Comparison of ENCODE assay signal across 19 cellular contexts in the genomic region with DNA sequence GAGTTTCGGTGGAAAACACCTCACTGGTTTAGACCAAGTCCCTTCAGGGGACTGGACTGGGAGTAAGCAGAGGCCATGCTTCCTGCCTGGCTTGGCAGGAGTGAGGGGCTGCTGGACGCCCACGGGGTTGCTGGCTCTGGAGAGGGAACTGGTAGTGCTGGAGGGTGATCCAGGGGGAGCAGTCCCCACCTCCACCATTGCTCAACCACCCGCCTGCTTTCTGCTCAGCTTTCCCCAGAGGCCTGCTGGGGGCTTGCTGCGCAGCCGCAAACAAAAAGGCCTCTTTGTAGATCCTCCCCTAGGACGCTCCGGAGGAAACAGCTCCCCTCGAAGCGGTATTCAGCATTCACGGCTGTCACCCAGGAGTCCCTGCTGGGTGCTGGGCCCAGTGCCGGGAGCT. TPM values are rescaled to one million over a fixed set of nuclear protein-coding genes. Genes with fewer than 3 reads are reported as not detected.
DNase-seq lines count a peak whose midpoint lies in the region; ATAC-seq, FAIRE-seq and TF ChIP-seq lines count a peak whose summit lies in the region.
"Had no signal": no experiment of that assay in that cellular context is flagged by ENCODE, and none has a peak within 500 bp of the region (broad histone marks: within the 10 kb centered on the region; RNA-seq: fewer than 3 reads in every experiment).

No MANE protein-coding gene starts in this region.

- WGBS in HepG2 (ENCODE audit: low lambda C conversion rate): 67% methylated on average over 3 of the region's 12 CpGs
- WGBS in right lobe of liver (ENCODE audit: insufficient coverage, low coverage, low lambda C conversion rate, missing lambda C conversion rate): 43% methylated on average over 5 of the region's 12 CpGs
- WGBS in hepatocyte (ENCODE audit: low lambda C conversion rate, missing lambda C conversion rate): 47% methylated on average over 12 of the region's 12 CpGs
- WGBS in adrenal gland, 4 donors: 76 to 90% (median 80%) methylated on average over 5 to 12 of the region's 12 CpGs
- 76 to 79% methylated on average over 10 to 11 of the region's 12 CpGs for WGBS in esophagus squamous epithelium, 2 donors

- DNase-seq in HepG2 (ENCODE audit: low spot score): no peak
- no peak for DNase-seq in right lobe of liver
- DNase-seq in NT2/D1 (ENCODE audit: low read depth, low spot score): peak; percentile 32
- DNase-seq in hepatocyte (ENCODE audit: low spot score): peak; percentile 23
- no peak for DNase-seq in type B pancreatic cell (ENCODE audit: extremely low spot score, unreplicated experiment)
- no peak for DNase-seq in adrenal gland
- DNase-seq in esophagus squamous epithelium (lab: John Stamatoyannopoulos, UW): no peak
- no peak for DNase-seq in caudate nucleus (lab: John Stamatoyannopoulos, UW)
- DNase-seq: central memory CD4-positive, alpha-beta T cell; COR-L47; effector CD8-positive, alpha-beta T cell; left colon; NCI-H187; NCI-H446; SHP77 treated with DMSO at 0.1 percent for 48 hours; stimulated activated CD4-positive, alpha-beta T cell treated with anti-CD3 and anti-CD28 coated beads, Interleukin-4, amount 100 ng/mL, for 4 hours; stimulated activated CD8-positive, alpha-beta memory T cell treated with anti-CD3 and anti-CD28 coated beads, Interleukin-4, amount 100 ng/mL, for 48 hours; substantia nigra had no signal

- H3K9me3 Mint-ChIP-seq in type B pancreatic cell: no peaks in the 10 kb centered on the region
- H3K9me3 Mint-ChIP-seq: T-helper 2 cell treated with Interferon-gamma antibody and Interleukin-4, amounts not matched to agents 5 μg/mL and 100 μg/mL, for 36 hours had no signal

- H3K4me1 Mint-ChIP-seq in type B pancreatic cell (ENCODE audit: unreplicated experiment): no peaks in the 10 kb centered on the region

- H2AFZ ChIP-seq in HepG2 (ENCODE audit: low read length) (no peak overlapping the region), hepatocyte (no peak overlapping the region)

- H3K4me2 ChIP-seq in HepG2 (ENCODE audit: low read depth, low read length): no peak overlapping the region
- H3K4me2 ChIP-seq in hepatocyte: peak overlapping the region; percentile 49

- no peaks in the 10 kb centered on the region for H3K27me3 Mint-ChIP-seq in type B pancreatic cell

- CTCF ChIA-PET in HepG2 (lab: Yijun Ruan, JAX; ENCODE audit: low intra/inter-chr PET ratio, low total read pairs): no interaction called here

- no peak overlapping the region for H3K4me3 ChIP-seq in HepG2 (replicated peaks in 1 of 3; ENCODE audit: insufficient read depth in 1 of 3, low read depth in 2 of 3, low read length in 3 of 3)
- no peak overlapping the region for H3K4me3 ChIP-seq in right lobe of liver
- H3K4me3 ChIP-seq in NT2/D1 (ENCODE audit: insufficient read length, low read depth): peak overlapping the region; percentile 17
- no peak overlapping the region for H3K4me3 ChIP-seq in hepatocyte
- H3K4me3 ChIP-seq in adrenal gland: no peak overlapping the region
- no peak overlapping the region for H3K4me3 ChIP-seq in esophagus squamous epithelium

- TF ChIP-seq CTCF in HepG2 (CRISPR knock-in tag; IDR thresholded peaks at IDR 0.05) (no peak), right lobe of liver (IDR thresholded peaks at IDR 0.05) (no peak), hepatocyte (IDR thresholded peaks at IDR 0.05; ENCODE audit: poor library complexity) (no peak), type B pancreatic cell (conservative IDR thresholded peaks at IDR 0.05) (peak; percentile 26), adrenal gland (IDR thresholded peaks at IDR 0.05) (no peak), esophagus squamous epithelium (IDR thresholded peaks at IDR 0.05) (no peak)

- TF ChIP-seq EP300 in HepG2 (IDR thresholded peaks at IDR 0.05; ENCODE audit: low read depth in 2 of 2, low read length in 2 of 2) (no peak), HepG2 (CRISPR knock-in tag; IDR thresholded peaks at IDR 0.05; ENCODE audit: borderline replicate concordance) (no peak)

- H3K27ac ChIP-seq in HepG2 (ENCODE audit: extremely low read length, insufficient read depth, low read length) (no peak overlapping the region), right lobe of liver (no peak overlapping the region), hepatocyte (no peak overlapping the region), adrenal gland (no peak overlapping the region), esophagus squamous epithelium (no peak overlapping the region), caudate nucleus (ENCODE audit: low read depth, low read length) (no peak overlapping the region)

- POLR2A ChIA-PET in HepG2 (lab: Yijun Ruan, JAX): no interaction called here

- intact Hi-C loops in HepG2 (cut with micrococcal nuclease; ENCODE audit: unreplicated experiment): loop anchor here (5.0 kb wide), 1 partner anchor 632 kb away; no protein-coding TSS in a partner anchor
- intact Hi-C loops in right lobe of liver (cut with DNase I): no loop called here
- intact Hi-C loops in adrenal gland (cut with DNase I): no loop called here
- intact Hi-C loops in esophagus squamous epithelium (cut with DNase I): no loop called here

- no peaks in the 10 kb centered on the region for H3K79me2 ChIP-seq in HepG2 (ENCODE audit: insufficient read depth, low read length)
- no peaks in the 10 kb centered on the region for H3K79me2 ChIP-seq in hepatocyte

- TF ChIP-seq POLR2A in HepG2 (IDR thresholded peaks at IDR 0.05; ENCODE audit: insufficient read depth in 1 of 2, low read depth in 2 of 2, low read length in 2 of 2) (no peak), right lobe of liver (IDR thresholded peaks at IDR 0.05) (no peak), adrenal gland (IDR thresholded peaks at IDR 0.05) (no peak), esophagus squamous epithelium (IDR thresholded peaks at IDR 0.05) (no peak)

- no peaks in the 10 kb centered on the region for H3K36me3 ChIP-seq in HepG2 (replicated peaks in 1 of 2; ENCODE audit: control insufficient read depth in 1 of 2, insufficient read depth in 2 of 2, low read length in 2 of 2)
- no peaks in the 10 kb centered on the region for H3K36me3 ChIP-seq in right lobe of liver
- H3K36me3 ChIP-seq in NT2/D1 (ENCODE audit: insufficient read depth, insufficient read length, low read length): no peaks in the 10 kb centered on the region
- H3K36me3 ChIP-seq in hepatocyte (replicated peaks; ENCODE audit: insufficient read depth, low read depth): no peaks in the 10 kb centered on the region
- no peaks in the 10 kb centered on the region for H3K36me3 ChIP-seq in adrenal gland (replicated peaks in 1 of 2)
- H3K36me3 ChIP-seq in esophagus squamous epithelium: no peaks in the 10 kb centered on the region

- ATAC-seq in HepG2 (peak; percentile 66), right lobe of liver (no peak)
- ATAC-seq: left colon had no signal

- H3K4me1 ChIP-seq in HepG2 (ENCODE audit: insufficient read depth, low read length): no peaks in the 10 kb centered on the region
- H3K4me1 ChIP-seq in right lobe of liver: no peaks in the 10 kb centered on the region
- no peaks in the 10 kb centered on the region for H3K4me1 ChIP-seq in NT2/D1 (ENCODE audit: insufficient read depth, insufficient read length)
- no peaks in the 10 kb centered on the region for H3K4me1 ChIP-seq in hepatocyte (ENCODE audit: insufficient read depth)
- H3K4me1 ChIP-seq in adrenal gland (replicated peaks in 1 of 2): no peaks in the 10 kb centered on the region
- H3K4me1 ChIP-seq in esophagus squamous epithelium: no peaks in the 10 kb centered on the region

- BruUV-seq in HepG2 (replicated peaks; lab: Mats Ljungman, UMichigan): no TSS peak

- H3K27ac Mint-ChIP-seq in type B pancreatic cell: no peak overlapping the region
- H3K27ac Mint-ChIP-seq: T-helper 2 cell treated with Interferon-gamma antibody and Interleukin-4, amounts not matched to agents 5 μg/mL and 100 μg/mL, for 36 hours had no signal

- H3K36me3 Mint-ChIP-seq in type B pancreatic cell: no peaks in the 10 kb centered on the region

- H3K27me3 ChIP-seq in HepG2 (ENCODE audit: control insufficient read depth in 1 of 2, insufficient read depth in 2 of 2, low read length in 2 of 2): no peaks in the 10 kb centered on the region
- H3K27me3 ChIP-seq in right lobe of liver: no peaks in the 10 kb centered on the region
- no peaks in the 10 kb centered on the region for H3K27me3 ChIP-seq in NT2/D1 (ENCODE audit: insufficient read depth, insufficient read length)
- no peaks in the 10 kb centered on the region for H3K27me3 ChIP-seq in hepatocyte
- no peaks in the 10 kb centered on the region for H3K27me3 ChIP-seq in adrenal gland
- H3K27me3 ChIP-seq in esophagus squamous epithelium: no peaks in the 10 kb centered on the region

- H3K9ac ChIP-seq in HepG2 (ENCODE audit: insufficient read depth, low read depth, low read length) (no peak overlapping the region), NT2/D1 (ENCODE audit: insufficient read length, low read depth) (peak overlapping the region; percentile 46)

- H4K20me1 ChIP-seq in HepG2 (ENCODE audit: insufficient read depth, low read length): no peaks in the 10 kb centered on the region
- H4K20me1 ChIP-seq in hepatocyte (ENCODE audit: insufficient read depth, poor library complexity, severe bottlenecking): no peaks in the 10 kb centered on the region

- TF ChIP-seq RAD21 in HepG2 (CRISPR knock-in tag; IDR thresholded peaks at IDR 0.05): no peak

- H3K9me3 ChIP-seq in HepG2 (ENCODE audit: low read length): no peaks in the 10 kb centered on the region
- H3K9me3 ChIP-seq in right lobe of liver: no peaks in the 10 kb centered on the region
- H3K9me3 ChIP-seq in NT2/D1 (ENCODE audit: insufficient read depth, low read length): no peaks in the 10 kb centered on the region
- no peaks in the 10 kb centered on the region for H3K9me3 ChIP-seq in hepatocyte (ENCODE audit: low read depth)
- H3K9me3 ChIP-seq in adrenal gland (replicated peaks in 1 of 3): no peaks in the 10 kb centered on the region
- no peaks in the 10 kb centered on the region for H3K9me3 ChIP-seq in esophagus squamous epithelium

- H3K9me2 ChIP-seq in hepatocyte (replicated peaks; ENCODE audit: insufficient read depth): no peaks in the 10 kb centered on the region

- no peak overlapping the region for H3K4me3 Mint-ChIP-seq in type B pancreatic cell

- in situ Hi-C loops in HepG2 (cut with HindIII; ENCODE audit: extremely low pct_ligation_motif_present, low pct_unique_long_range_greater_than_20kb): loop anchor here (5.0 to 25.0 kb wide), 2 partner anchors 407 to 1383 kb away; no protein-coding TSS in a partner anchor

- no peak for FAIRE-seq in HepG2 (lab: Jason Lieb, UNC)

RNA-seq across cellular contexts. Expression of a gene that starts 33.5 kb away (rescaled TPM):
- 1.3 and 8.3 TPM in 2 replicates for total RNA-seq in HepG2 (2016; rRNA removed; fragmentation: Illumina TruSeq; extraction: Trizol)
- total RNA-seq in HepG2 (2016; cell fraction: cytosol; rRNA removed; fragmentation: Illumina TruSeq; extraction: Trizol; ENCODE audit: low read depth): 3.8 and 3.9 TPM in 2 replicates
- total RNA-seq in HepG2 (2016; cell fraction: insoluble cytoplasmic fraction; rRNA removed; fragmentation: Illumina TruSeq; extraction: Trizol): 0.92 and 8.0 TPM in 2 replicates
- total RNA-seq in HepG2 (2016; cell fraction: membrane; rRNA removed; fragmentation: Illumina TruSeq; extraction: Trizol): 6.1 and 8.1 TPM in 2 replicates
- total RNA-seq in HepG2 (2016; cell fraction: nucleus; rRNA removed; fragmentation: Illumina TruSeq; extraction: Trizol): 22.4 and 25.8 TPM in 2 replicates
- polyA plus RNA-seq in HepG2 (2011; rRNA removed): 2.6 and 3.3 TPM in 2 replicates
- 0.21 and 0.36 TPM in 2 replicates for polyA plus RNA-seq in HepG2 (2011; cell fraction: cytosol; rRNA removed)
- 8.2 and 8.5 TPM in 2 replicates for polyA plus RNA-seq in HepG2 (2011; cell fraction: nucleus; rRNA removed)
- 1.7 and 1.9 TPM in 2 replicates for polyA plus RNA-seq in HepG2 (2012)
- not detected in 2 replicates for polyA plus RNA-seq in HepG2 (2016; cell fraction: cytosol; fragmentation: Illumina TruSeq; extraction: Trizol; ENCODE audit: low read depth)
- polyA plus RNA-seq in HepG2 (2016; cell fraction: insoluble cytoplasmic fraction; fragmentation: Illumina TruSeq; extraction: Trizol; ENCODE audit: low read depth): 0.22 and 0.33 TPM in 2 replicates
- not detected in 2 replicates for polyA plus RNA-seq in HepG2 (2016; cell fraction: membrane; fragmentation: Illumina TruSeq; extraction: Trizol; ENCODE audit: low read depth)
- 22.5 and 23.0 TPM in 2 replicates for polyA plus RNA-seq in HepG2 (2016; cell fraction: nucleus; fragmentation: Illumina TruSeq; extraction: Trizol; ENCODE audit: insufficient read depth, low read depth)
- polyA minus RNA-seq in HepG2 (2011; rRNA and poly(A)+ RNA removed; ENCODE audit: low replicate concordance): 6.9 and 7.2 TPM in 2 replicates
- polyA minus RNA-seq in HepG2 (2011; cell fraction: cytosol; rRNA and poly(A)+ RNA removed): 0.99 and 1.4 TPM in 2 replicates
- 46.7 and 49.7 TPM in 2 replicates for polyA minus RNA-seq in HepG2 (2011; cell fraction: nucleus; rRNA and poly(A)+ RNA removed)
- 1 to 10 TPM; 1.5 to 3.8 (median 1.7) TPM for total RNA-seq in right lobe of liver
- total RNA-seq in hepatocyte: 5.5 and 9.3 TPM in 2 replicates
- 5.8 and 6.1 TPM in 2 replicates for polyA plus RNA-seq in hepatocyte
- total RNA-seq in type B pancreatic cell (ENCODE audit: low replicate concordance): 6.3 and 6.4 TPM in 2 replicates
- 1 to 10 TPM in 6 of 8 donors, under 1 TPM in 2; 0.30 to 8.7 (median 2.6) TPM for total RNA-seq in adrenal gland
- polyA plus RNA-seq in adrenal gland: 1 to 10 TPM in 1 of 3 donors, under 1 TPM in 2; 0.27 to 1.4 (median 0.56) TPM
- 1 to 10 TPM; 1.1 to 6.3 (median 4.4) TPM for total RNA-seq in esophagus squamous epithelium

Comparison
In these comparisons a context has a peak if more than half of its experiments do, and no peak if none do; other contexts are left out.
1. DNase-seq: peak in NT2/D1 (single experiment) and hepatocyte (single experiment); none in HepG2 (single experiment), right lobe of liver (0 of 3), type B pancreatic cell (single experiment), adrenal gland (0 of 7), esophagus squamous epithelium (single experiment) and caudate nucleus (0 of 61).